ENCODE assay signal across 9 cellular contexts in genomic region chrX:38375888-38376287, GRCh38. TPM values are rescaled to one million over a fixed set of nuclear protein-coding genes. Genes with fewer than 3 reads are reported as not detected.
A peak's percentile ranks its signal among the peaks of the same experiment; 100 is the strongest.
DNase-seq lines count a peak whose midpoint lies in the region; ATAC-seq, FAIRE-seq and TF ChIP-seq lines count a peak whose summit lies in the region.
"Had no signal": no experiment of that assay in that cellular context is flagged by ENCODE, and none has a peak within 500 bp of the region (broad histone marks: within the 10 kb centered on the region; RNA-seq: fewer than 3 reads in every experiment).

No MANE protein-coding gene starts in this region.

- ATAC-seq in HG03432 (IDR thresholded peaks at IDR 0.05; ENCODE audit: unreplicated experiment) = no peak
- ATAC-seq in HG02798 (IDR thresholded peaks at IDR 0.05; ENCODE audit: poor library complexity, unreplicated experiment) = no peak
- no peak for ATAC-seq in gastrocnemius medialis
- ATAC-seq: Right ventricle myocardium inferior had no signal

- TF ChIP-seq POLR2A in GM12892 (IDR thresholded peaks at IDR 0.05; ENCODE audit: low read depth, low read length) (no peak), gastrocnemius medialis (IDR thresholded peaks at IDR 0.05) (no peak)

- TF ChIP-seq CTCF in AG04450 (IDR thresholded peaks at IDR 0.05; ENCODE audit: low read depth, low read length) (peak; percentile 51), gastrocnemius medialis (IDR thresholded peaks at IDR 0.05 in 4 of 5, conservative IDR thresholded peaks at IDR 0.05 in 1 of 5) (peak in 2 of 5 experiments; percentile 7 to 25)

- POLR2A ChIA-PET in AG04450 (lab: Yijun Ruan, JAX) = no interaction called here

- CTCF ChIA-PET in AG04450 (lab: Charles Lee) = no interaction called here

- DNase-seq in AG04450 (ENCODE audit: low read depth, low spot score) = no peak
- peak; percentile 3 for DNase-seq in GM12892 (ENCODE audit: insufficient read length)
- DNase-seq in NOMO-1 treated with DMSO at 0.1 percent for 48 hours (lab: John Stamatoyannopoulos, UW; ENCODE audit: unreplicated experiment) = peak; percentile 50
- DNase-seq in fibroblast of peridontal ligament (ENCODE audit: extremely low read depth) = peak; percentile 1
- DNase-seq in HuH-7 (ENCODE audit: low spot score) = no peak
- DNase-seq in gastrocnemius medialis = no peak

- H3K27me3 ChIP-seq in AG04450 (ENCODE audit: control insufficient read depth, insufficient read depth, low read length) (no peaks in the 10 kb centered on the region), gastrocnemius medialis (peaks cover 0 to 5% (median 0%) of the 10 kb centered on the region in 3 donors)

- no peaks in the 10 kb centered on the region for H3K4me1 ChIP-seq in gastrocnemius medialis

- H3K4me3 ChIP-seq in AG04450 (ENCODE audit: low read depth, low read length) (no peak overlapping the region), gastrocnemius medialis (no peak overlapping the region)

- H3K9me3 ChIP-seq in AG04450 (ENCODE audit: control insufficient read depth, insufficient read depth, low read length) = no peaks in the 10 kb centered on the region
- no peaks in the 10 kb centered on the region for H3K9me3 ChIP-seq in gastrocnemius medialis

- FAIRE-seq in GM12892 (lab: Jason Lieb, UNC) = peak; percentile 74

- in situ Hi-C loops in gastrocnemius medialis (cut with MboI; ENCODE audit: low sequenced_read_pairs in 4 of 4) = no loop called here

- intact Hi-C loops in gastrocnemius medialis (cut with DNase I; ENCODE audit: low total_unique reads) = no loop called here

- no peak overlapping the region for H3K27ac ChIP-seq in AG04450 (ENCODE audit: low read depth, low read length)
- no peak overlapping the region for H3K27ac ChIP-seq in gastrocnemius medialis

- H3K36me3 ChIP-seq in gastrocnemius medialis = no peaks in the 10 kb centered on the region

RNA-seq across cellular contexts. Expression of gene OTC, which starts 23.5 kb away (rescaled TPM):
- not detected in 2 replicates for polyA plus RNA-seq in AG04450 (2011; rRNA removed)
- not detected in 2 replicates for polyA minus RNA-seq in AG04450 (2011; rRNA and poly(A)+ RNA removed)
- polyA plus RNA-seq in GM12892 (2012; ENCODE audit: missing spikeins) = not detected
- total RNA-seq in gastrocnemius medialis = under 1 TPM in 1 of 4 donors, not detected in 3; 0.27 TPM
- total RNA-seq: Right ventricle myocardium inferior had no signal

RNA-seq across cellular contexts. Expression of gene RPGR, which starts 48.6 kb away (rescaled TPM):
- 1.3 and 2.0 TPM in 2 replicates for polyA plus RNA-seq in AG04450 (2011; rRNA removed)
- 0.69 and 2.2 TPM in 2 replicates for polyA minus RNA-seq in AG04450 (2011; rRNA and poly(A)+ RNA removed)
- 7.8 TPM for polyA plus RNA-seq in GM12892 (2012; ENCODE audit: missing spikeins)
- 10 to 100 TPM; 10.5 to 28.7 (median 13.7) TPM for total RNA-seq in gastrocnemius medialis

Comparison
In these comparisons a context has a peak if more than half of its experiments do, and no peak if none do; other contexts are left out.
1. DNase-seq: peak in GM12892 (single experiment), NOMO-1 treated with DMSO at 0.1 percent for 48 hours (single experiment) and fibroblast of peridontal ligament (single experiment); none in AG04450 (single experiment), HuH-7 (single experiment) and gastrocnemius medialis (0 of 2).